9 cellular contexts compared by ENCODE assay signal in genomic region chr17:50117202-50118040, GRCh38. TPM values are rescaled to one million over a fixed set of nuclear protein-coding genes. Genes with fewer than 3 reads are reported as not detected.
DNase-seq lines count a peak whose midpoint lies in the region; ATAC-seq, FAIRE-seq and TF ChIP-seq lines count a peak whose summit lies in the region.
"Had no signal": no experiment of that assay in that cellular context is flagged by ENCODE, and none has a peak within 500 bp of the region (broad histone marks: within the 10 kb centered on the region; RNA-seq: fewer than 3 reads in every experiment).

No MANE protein-coding gene starts in this region.

- H3K4me2 ChIP-seq in H9 (ENCODE audit: insufficient read depth, insufficient read length, low read length) = peak overlapping the region; percentile 36
- H3K4me2 ChIP-seq in K562 (ENCODE audit: insufficient read depth, low read length) = peak overlapping the region; percentile 39; the same call in 1 of the 2 replicates

- POLR2A ChIA-PET in AG04449 (lab: Yijun Ruan, JAX) = interaction anchor here (1.1 kb wide), 1 partner anchor 75 kb away, joined by 3 read pairs; no protein-coding TSS in a partner anchor
- POLR2A ChIA-PET in K562 (lab: Yijun Ruan, JAX) = interaction anchor here (1.0 to 1.3 kb wide), 2 partner anchors 15 kb away, joined by 3 to 4 read pairs; no protein-coding TSS in a partner anchor

- DNase-seq in AG04449 (ENCODE audit: low read depth, low spot score) (no peak), H9 (peak; percentile 90), T-helper 2 cell (peak; percentile 37 to 74 (median 53)), K562 (ENCODE audit: extremely low read depth in 1 of 4, low spot score in 3 of 4) (peak; percentile 78 to 84 (median 82)), immature natural killer cell (peak; percentile 47 to 56 (median 50)), GOT3 (lab: John Stamatoyannopoulos, UW) (no peak)
- DNase-seq in stimulated activated CD4-positive, alpha-beta T cell treated with anti-CD3 and anti-CD28 coated beads, Interleukin-4, amount 100 ng/mL, for 24 hours = peak; percentile 60

- H2AFZ ChIP-seq in H9 (ENCODE audit: low read length) (no peak overlapping the region), K562 (ENCODE audit: low read depth, low read length) (peak overlapping the region; percentile 76)

- no peak overlapping the region for H3K4me3 ChIP-seq in AG04449 (ENCODE audit: low read depth, low read length)
- H3K4me3 ChIP-seq in K562 = no peak overlapping the region

- TF ChIP-seq CTCF in AG04449 (IDR thresholded peaks at IDR 0.05; ENCODE audit: insufficient read depth, low read length, missing control alignments) = peak; percentile 56
- peak; percentile 75 for TF ChIP-seq CTCF in H9 (conservative IDR thresholded peaks at IDR 0.05)
- peak; percentile 73 to 97 (median 81) for TF ChIP-seq CTCF in K562 (IDR thresholded peaks at IDR 0.05 in 2 of 3, conservative IDR thresholded peaks at IDR 0.05 in 1 of 3; ENCODE audit: insufficient read depth in 2 of 3, low read depth in 1 of 3, low read length in 3 of 3)

- intact Hi-C loops in K562 (cut with micrococcal nuclease) = no loop called here

- FAIRE-seq in K562 (lab: Jason Lieb, UNC) = peak; percentile 49

- no peaks in the 10 kb centered on the region; the same call in 1 of the 2 replicates for H3K27me3 ChIP-seq in H9 (ENCODE audit: insufficient read depth, low read length)
- H3K27me3 ChIP-seq in K562 (ENCODE audit: control insufficient read depth in 2 of 2, insufficient read depth in 2 of 2, low read length in 2 of 2) = peaks cover 27 to 42% of the 10 kb centered on the region in 2 experiments; a peak in 4 of 5 replicates

- H3K9me3 ChIP-seq in H9 (ENCODE audit: control insufficient read depth, low read depth, low read length) (no peaks in the 10 kb centered on the region), K562 (replicated peaks; ENCODE audit: control insufficient read depth, insufficient read depth, low read depth, low read length) (no peaks in the 10 kb centered on the region)

- H3K9me1 ChIP-seq in K562 (ENCODE audit: control insufficient read depth, insufficient read depth, low read length) = no peaks in the 10 kb centered on the region

- H3K79me2 ChIP-seq in H9 (ENCODE audit: insufficient read depth, low read length) = no peaks in the 10 kb centered on the region
- no peaks in the 10 kb centered on the region for H3K79me2 ChIP-seq in K562 (ENCODE audit: control insufficient read depth, insufficient read depth, low read length)

- no peak overlapping the region for H4K91ac ChIP-seq in H9 (ENCODE audit: insufficient read length, low read depth, low read length)

- H3K36me3 Mint-ChIP-seq in H9 (ENCODE audit: insufficient read depth in 1 of 3, low read depth in 3 of 3) (peaks cover 0 to 10% (median 2%) of the 10 kb centered on the region in 3 experiments; a peak in 2 of 7 replicates), immature natural killer cell (no peaks in the 10 kb centered on the region)

- 0 out of 2 replicates have a peak overlapping the region, but pooled peaks have one; percentile 38 for H3K14ac ChIP-seq in H9 (ENCODE audit: insufficient read depth, low read length)

- no peak for TF ChIP-seq EP300 in K562 (IDR thresholded peaks at IDR 0.05; ENCODE audit: low read length)

- H3K56ac ChIP-seq in H9 (ENCODE audit: insufficient read length, low read depth, low read length) = no peak overlapping the region

- H3K23ac ChIP-seq in H9 (ENCODE audit: insufficient read length, low read depth, low read length) = no peak overlapping the region

- no peak overlapping the region for H2BK15ac ChIP-seq in H9 (ENCODE audit: low read depth, low read length)

- H3K79me1 ChIP-seq in H9 (ENCODE audit: insufficient read depth, low read depth, low read length, poor library complexity, severe bottlenecking) = no peaks in the 10 kb centered on the region

- H3K27ac Mint-ChIP-seq in H9 (no peak overlapping the region; a peak in 1 of 7 replicates), immature natural killer cell (no peak overlapping the region)

- H3K27me3 Mint-ChIP-seq in H9 (ENCODE audit: low read depth) (peaks cover 60% of the 10 kb centered on the region), immature natural killer cell (ENCODE audit: low read depth in 3 of 3) (peaks cover 23 to 32% (median 23%) of the 10 kb centered on the region in 3 donors)

- H4K20me1 ChIP-seq in H9 (ENCODE audit: control insufficient read depth, insufficient read depth, insufficient read length) (no peaks in the 10 kb centered on the region), K562 (replicated peaks; ENCODE audit: control insufficient read depth, insufficient read depth, low read length) (peaks cover 9% of the 10 kb centered on the region)

- H2BK20ac ChIP-seq in H9 (ENCODE audit: low read depth, low read length, poor library complexity, severe bottlenecking) = no peak overlapping the region

- ATAC-seq in K562 (peak; percentile 98), HG02588 (IDR thresholded peaks at IDR 0.05; ENCODE audit: unreplicated experiment) (no peak)

- no peak overlapping the region for H3K9ac ChIP-seq in H9 (ENCODE audit: extremely low read depth, insufficient read length, low read length)
- H3K9ac ChIP-seq in K562 (ENCODE audit: insufficient read depth in 1 of 2, low read depth in 2 of 2, low read length in 2 of 2) = peak overlapping the region in 1 of 2 experiments; percentile 5; a peak in 1 of 4 replicates

- H2BK12ac ChIP-seq in H9 (ENCODE audit: insufficient read length, low read depth, low read length) = no peak overlapping the region

- no peaks in the 10 kb centered on the region for H3K36me3 ChIP-seq in K562 (ENCODE audit: control insufficient read depth, insufficient read depth, low read length)

- H3K4me3 Mint-ChIP-seq in H9 (peak overlapping the region; percentile 48 to 65), immature natural killer cell (peak overlapping the region; percentile 36 to 66 (median 54))

- no CpG with 5 or more reads among the region's 64 CpGs for WGBS in H9 (ENCODE audit: extremely low coverage, insufficient read length, low lambda C conversion rate)
- 3% methylated on average over 51 of the region's 64 CpGs for WGBS in K562 (ENCODE audit: insufficient coverage, low coverage, missing lambda C conversion rate)

- no TSS peak for BruUV-seq in K562 (replicated peaks; lab: Mats Ljungman, UMichigan)

- TF ChIP-seq POLR2A in K562 (conservative IDR thresholded peaks at IDR 0.05) = no peak

- H3K4me1 ChIP-seq in H9 (ENCODE audit: insufficient read depth, low read length) = peaks cover 9% of the 10 kb centered on the region; the same call in 1 of the 2 replicates
- H3K4me1 ChIP-seq in K562 (replicated peaks in 1 of 2; ENCODE audit: control insufficient read depth in 2 of 2, insufficient read depth in 2 of 2, low read length in 2 of 2) = peaks cover 0 to 25% of the 10 kb centered on the region in 2 experiments; a peak in 4 of 5 replicates

- H3K18ac ChIP-seq in H9 (ENCODE audit: insufficient read length, low read depth, low read length) = peak overlapping the region; percentile 16

- no peak overlapping the region for H4K5ac ChIP-seq in H9 (ENCODE audit: insufficient read length, low read depth, low read length)

- TF ChIP-seq RAD21 in K562 (CRISPR knock-in tag; conservative IDR thresholded peaks at IDR 0.05 in 1 of 2, IDR thresholded peaks at IDR 0.05 in 1 of 2) = peak; percentile 62

- H2AK5ac ChIP-seq in H9 (ENCODE audit: insufficient read length, low read length) = no peak overlapping the region

- no peak overlapping the region for H3K27ac ChIP-seq in H9 (ENCODE audit: insufficient read length, low read depth, low read length)
- H3K27ac ChIP-seq in K562 (ENCODE audit: extremely low read depth, low read depth, low read length) = no peak overlapping the region

- no peak overlapping the region for H3K4ac ChIP-seq in H9 (ENCODE audit: low read depth, low read length)

- H2BK120ac ChIP-seq in H9 (ENCODE audit: low read depth, low read length, poor library complexity, severe bottlenecking) = no peak overlapping the region

- in situ Hi-C loops in K562 (cut with MboI) = no loop called here

- H3K4me1 Mint-ChIP-seq in H9 (peaks cover 15 to 27% of the 10 kb centered on the region in 2 experiments), immature natural killer cell (peaks cover 5 to 13% of the 10 kb centered on the region in 2 donors)

- H3T11ph ChIP-seq in H9 (ENCODE audit: low read length) = no peak overlapping the region

- no peaks in the 10 kb centered on the region for H3K23me2 ChIP-seq in H9 (ENCODE audit: insufficient read length, low read depth, low read length, poor library complexity, severe bottlenecking)

- H3K9me3 Mint-ChIP-seq in H9 (no peaks in the 10 kb centered on the region; a peak in 1 of 5 replicates), immature natural killer cell (peaks cover 0 to 4% (median 0%) of the 10 kb centered on the region in 6 donors)

- H4K8ac ChIP-seq in H9 (replicated peaks; ENCODE audit: insufficient read length, low read depth, low read length) = no peak overlapping the region

- CTCF ChIA-PET in AG04449 (lab: Yijun Ruan, JAX) (interaction anchor here (0.7 to 10.0 kb wide), 16 partner anchors 9 to 180 kb away, joined by 3 to 92 read pairs (median 5); partner anchors contain the start of gene SGCA), K562 (lab: Yijun Ruan, JAX; ENCODE audit: low intra/inter-chr PET ratio) (interaction anchor here (0.6 kb wide), 2 partner anchors 45 to 549 kb away, joined by 3 to 8 read pairs; no protein-coding TSS in a partner anchor)

- H2BK5ac ChIP-seq in H9 (ENCODE audit: insufficient read length, low read length) = no peak overlapping the region

RNA-seq across cellular contexts. Expression of gene SAMD14, which starts 12.5 kb away (rescaled TPM):
- total RNA-seq in H9 (2021) = 4.8 and 5.9 TPM in 2 replicates
- total RNA-seq in K562 (2011; cell fraction: chromatin; rRNA removed; ENCODE audit: low replicate concordance) = 0.18 and 1.0 TPM in 2 replicates
- total RNA-seq in K562 (2011; cell fraction: nucleolus; rRNA removed) = 0.50 TPM in 1 of 2 replicates, not detected in the other
- total RNA-seq in K562 (2011; cell fraction: nucleoplasm; rRNA removed) = not detected in 2 replicates
- total RNA-seq in K562 (2014; rRNA removed) = not detected in 2 replicates
- not detected in 2 replicates for total RNA-seq in K562 (2014; rRNA removed; fragmentation: Illumina TruSeq; extraction: Trizol)
- not detected in 2 replicates for total RNA-seq in K562 (2015; rRNA removed; fragmentation: Illumina TruSeq; extraction: Trizol)
- 0.07 TPM in 1 of 2 replicates, not detected in the other for total RNA-seq in K562 (2021)
- 0.14 TPM in 1 of 2 replicates, not detected in the other for polyA plus RNA-seq in K562 (2011; rRNA removed)
- 0.01 and 0.10 TPM in 2 replicates for polyA plus RNA-seq in K562 (2011; cell fraction: cytosol; rRNA removed)
- 0.15 and 0.24 TPM in 2 replicates for polyA plus RNA-seq in K562 (2011; cell fraction: nucleus; rRNA removed)
- polyA plus RNA-seq in K562 (2012) = 0.07 and 0.22 TPM in 2 replicates
- polyA plus RNA-seq in K562 (2014; fragmentation: Illumina TruSeq; extraction: Trizol) = 0.04 TPM in 1 of 2 replicates, not detected in the other
- not detected for polyA plus RNA-seq in K562 (2014; fragmentation: Nextera tagmentation; extraction: Ambion mirVana)
- polyA plus RNA-seq in K562 (2014; rRNA removed) = 0.11 TPM in 1 of 2 replicates, not detected in the other
- polyA minus RNA-seq in K562 (2011; rRNA and poly(A)+ RNA removed) = 0.15 TPM in 1 of 2 replicates, not detected in the other
- not detected in 2 replicates for polyA minus RNA-seq in K562 (2011; cell fraction: cytosol; rRNA and poly(A)+ RNA removed)
- polyA minus RNA-seq in K562 (2011; cell fraction: nucleus; rRNA and poly(A)+ RNA removed) = not detected in 2 replicates
- 1 to 10 TPM in 1 of 3 donors, not detected in 2; 1.2 TPM for polyA plus RNA-seq in immature natural killer cell

RNA-seq across cellular contexts. Expression of gene PDK2, which starts 22.3 kb away (rescaled TPM):
- 16.2 and 19.9 TPM in 2 replicates for total RNA-seq in H9 (2021)
- total RNA-seq in K562 (2011; cell fraction: chromatin; rRNA removed; ENCODE audit: low replicate concordance) = 1.4 and 4.1 TPM in 2 replicates
- 1.1 and 3.0 TPM in 2 replicates for total RNA-seq in K562 (2011; cell fraction: nucleolus; rRNA removed)
- total RNA-seq in K562 (2011; cell fraction: nucleoplasm; rRNA removed) = 0.37 and 0.53 TPM in 2 replicates
- total RNA-seq in K562 (2014; rRNA removed) = 1.00 and 1.5 TPM in 2 replicates
- total RNA-seq in K562 (2014; rRNA removed; fragmentation: Illumina TruSeq; extraction: Trizol) = 0.38 and 0.87 TPM in 2 replicates
- total RNA-seq in K562 (2015; rRNA removed; fragmentation: Illumina TruSeq; extraction: Trizol) = 1.2 and 1.4 TPM in 2 replicates
- 1.9 and 2.5 TPM in 2 replicates for total RNA-seq in K562 (2021)
- 1.8 and 5.3 TPM in 2 replicates for polyA plus RNA-seq in K562 (2011; rRNA removed)
- 3.7 and 10.5 TPM in 2 replicates for polyA plus RNA-seq in K562 (2011; cell fraction: cytosol; rRNA removed)
- polyA plus RNA-seq in K562 (2011; cell fraction: nucleus; rRNA removed) = 4.9 and 5.8 TPM in 2 replicates
- polyA plus RNA-seq in K562 (2012) = 2.6 and 5.2 TPM in 2 replicates
- polyA plus RNA-seq in K562 (2014; fragmentation: Illumina TruSeq; extraction: Trizol) = 2.0 and 2.7 TPM in 2 replicates
- polyA plus RNA-seq in K562 (2014; fragmentation: Nextera tagmentation; extraction: Ambion mirVana) = under 1 TPM; 0.03 to 0.08 TPM
- polyA plus RNA-seq in K562 (2014; rRNA removed) = 1.5 and 2.6 TPM in 2 replicates
- polyA minus RNA-seq in K562 (2011; rRNA and poly(A)+ RNA removed) = 3.0 and 4.2 TPM in 2 replicates
- 3.3 and 9.3 TPM in 2 replicates for polyA minus RNA-seq in K562 (2011; cell fraction: cytosol; rRNA and poly(A)+ RNA removed)
- 1.6 and 1.8 TPM in 2 replicates for polyA minus RNA-seq in K562 (2011; cell fraction: nucleus; rRNA and poly(A)+ RNA removed)
- polyA plus RNA-seq in immature natural killer cell = 10 to 100 TPM; 36.5 to 54.5 (median 43.8) TPM

RNA-seq across cellular contexts. Expression of gene PPP1R9B, which starts 33.1 kb away (rescaled TPM):
- total RNA-seq in H9 (2021) (23.0 and 25.8 TPM in 2 replicates), K562 (2014; rRNA removed) (45.5 and 52.9 TPM in 2 replicates), K562 (2014; rRNA removed; fragmentation: Illumina TruSeq; extraction: Trizol) (9.9 and 14.5 TPM in 2 replicates), K562 (2015; rRNA removed; fragmentation: Illumina TruSeq; extraction: Trizol) (28.6 and 29.0 TPM in 2 replicates), K562 (2021) (56.6 and 63.5 TPM in 2 replicates)
- total RNA-seq in K562 (2011; cell fraction: chromatin; rRNA removed; ENCODE audit: low replicate concordance) = 29.7 and 49.5 TPM in 2 replicates
- 27.6 and 29.7 TPM in 2 replicates for total RNA-seq in K562 (2011; cell fraction: nucleolus; rRNA removed)
- 29.0 and 30.6 TPM in 2 replicates for total RNA-seq in K562 (2011; cell fraction: nucleoplasm; rRNA removed)
- polyA plus RNA-seq in K562 (2011; rRNA removed) (11.6 and 12.7 TPM in 2 replicates), K562 (2014; fragmentation: Illumina TruSeq; extraction: Trizol) (24.7 and 25.5 TPM in 2 replicates), K562 (2014; fragmentation: Nextera tagmentation; extraction: Ambion mirVana) (under 1 TPM; 0.10 to 0.13 TPM), K562 (2014; rRNA removed) (34.2 and 35.7 TPM in 2 replicates), immature natural killer cell (1 to 10 TPM in 1 of 3 donors, under 1 TPM in 2; 0.25 to 2.0 (median 0.66) TPM)
- polyA plus RNA-seq in K562 (2011; cell fraction: cytosol; rRNA removed) = 11.9 and 15.6 TPM in 2 replicates
- 50.9 and 52.5 TPM in 2 replicates for polyA plus RNA-seq in K562 (2011; cell fraction: nucleus; rRNA removed)
- 27.4 and 32.9 TPM in 2 replicates for polyA plus RNA-seq in K562 (2012)
- 18.9 and 21.8 TPM in 2 replicates for polyA minus RNA-seq in K562 (2011; rRNA and poly(A)+ RNA removed)
- polyA minus RNA-seq in K562 (2011; cell fraction: cytosol; rRNA and poly(A)+ RNA removed) = 17.7 and 18.7 TPM in 2 replicates
- 12.4 and 25.9 TPM in 2 replicates for polyA minus RNA-seq in K562 (2011; cell fraction: nucleus; rRNA and poly(A)+ RNA removed)

RNA-seq across cellular contexts. Expression of gene SGCA, which starts 48.4 kb away (rescaled TPM):
- total RNA-seq in H9 (2021) = 0.24 TPM in 1 of 2 replicates, not detected in the other
- total RNA-seq in K562 (2011; cell fraction: chromatin; rRNA removed; ENCODE audit: low replicate concordance) = not detected in 2 replicates
- total RNA-seq in K562 (2011; cell fraction: nucleolus; rRNA removed) = not detected in 2 replicates
- total RNA-seq in K562 (2011; cell fraction: nucleoplasm; rRNA removed) = not detected in 2 replicates
- total RNA-seq in K562 (2014; rRNA removed) = not detected in 2 replicates
- not detected in 2 replicates for total RNA-seq in K562 (2014; rRNA removed; fragmentation: Illumina TruSeq; extraction: Trizol)
- total RNA-seq in K562 (2015; rRNA removed; fragmentation: Illumina TruSeq; extraction: Trizol) = not detected in 2 replicates
- total RNA-seq in K562 (2021) = not detected in 2 replicates
- not detected in 2 replicates for polyA plus RNA-seq in K562 (2011; rRNA removed)
- not detected in 2 replicates for polyA plus RNA-seq in K562 (2011; cell fraction: cytosol; rRNA removed)
- not detected in 2 replicates for polyA plus RNA-seq in K562 (2011; cell fraction: nucleus; rRNA removed)
- not detected in 2 replicates for polyA plus RNA-seq in K562 (2012)
- polyA plus RNA-seq in K562 (2014; fragmentation: Illumina TruSeq; extraction: Trizol) = not detected in 2 replicates
- not detected for polyA plus RNA-seq in K562 (2014; fragmentation: Nextera tagmentation; extraction: Ambion mirVana)
- not detected in 2 replicates for polyA plus RNA-seq in K562 (2014; rRNA removed)
- not detected in 2 replicates for polyA minus RNA-seq in K562 (2011; rRNA and poly(A)+ RNA removed)
- polyA minus RNA-seq in K562 (2011; cell fraction: cytosol; rRNA and poly(A)+ RNA removed) = not detected in 2 replicates
- polyA minus RNA-seq in K562 (2011; cell fraction: nucleus; rRNA and poly(A)+ RNA removed) = not detected in 2 replicates
- polyA plus RNA-seq in immature natural killer cell = not detected
- total RNA-seq: glomerular endothelial cell had no signal

Comparison
In these comparisons a context has a peak if more than half of its experiments do, and no peak if none do; other contexts are left out.
1. DNase-seq: peak in H9 (single experiment), T-helper 2 cell (5 of 5), K562 (4 of 4), immature natural killer cell (3 of 3) and stimulated activated CD4-positive, alpha-beta T cell treated with anti-CD3 and anti-CD28 coated beads, Interleukin-4, amount 100 ng/mL, for 24 hours (single experiment); none in AG04449 (single experiment) and GOT3 (single experiment).
2. Peak in every context shown above with its lines, with median percentiles within 50 percentile points of each other: CTCF ChIP-seq.